19 cellular contexts compared by ENCODE assay signal in genomic region chr5:65821966-65822365, GRCh38.
DNase-seq lines count a peak whose midpoint lies in the region; ATAC-seq and TF ChIP-seq lines count a peak whose summit lies in the region.
"Had no signal": no experiment of that assay in that cellular context is flagged by ENCODE, and none has a peak within 500 bp of the region (broad histone marks: within the 10 kb centered on the region; RNA-seq: fewer than 3 reads in every experiment).

No MANE protein-coding gene starts in this region.

- H3K36me3 ChIP-seq in esophagus muscularis mucosa: peaks cover 0 to 7% (median 0%) of the 10 kb centered on the region in 4 donors
- no peaks in the 10 kb centered on the region for H3K36me3 ChIP-seq in Peyer's patch
- H3K36me3 ChIP-seq: lower lobe of right lung had no signal

- intact Hi-C loops in esophagus muscularis mucosa (cut with DNase I): no loop called here

- TF ChIP-seq CTCF in esophagus muscularis mucosa (IDR thresholded peaks at IDR 0.05) (no peak), Peyer's patch (IDR thresholded peaks at IDR 0.05) (no peak)

- no peak for TF ChIP-seq POLR2A in esophagus muscularis mucosa (IDR thresholded peaks at IDR 0.05; ENCODE audit: low read depth)
- TF ChIP-seq POLR2A in Peyer's patch (IDR thresholded peaks at IDR 0.05): no peak

- TF ChIP-seq EP300 in esophagus muscularis mucosa (IDR thresholded peaks at IDR 0.05): no peak

- ATAC-seq in GM19324 (IDR thresholded peaks at IDR 0.05; ENCODE audit: low FRiP score, unreplicated experiment) (peak; percentile 52), HG02885 (IDR thresholded peaks at IDR 0.05; ENCODE audit: poor library complexity, unreplicated experiment) (peak; percentile 45), left lobe of liver (no peak)
- ATAC-seq: activated T-cell treated with anti-CD3 and anti-CD28 coated beads, Interleukin-2, amount 50 U/mL, for 4 hours; effector memory CD8-positive, alpha-beta T cell; lower lobe of right lung; sciatic nerve had no signal

- H3K4me3 ChIP-seq in esophagus muscularis mucosa: no peak overlapping the region
- H3K4me3 ChIP-seq in Peyer's patch: no peak overlapping the region
- H3K4me3 ChIP-seq: lower lobe of right lung, tibial artery had no signal

- H3K27me3 ChIP-seq in esophagus muscularis mucosa (no peaks in the 10 kb centered on the region), Peyer's patch (no peaks in the 10 kb centered on the region)
- H3K27me3 ChIP-seq: tibial artery had no signal

- 85% methylated on average over 4 of the region's 4 CpGs for WGBS in esophagus muscularis mucosa

- H3K4me1 ChIP-seq in esophagus muscularis mucosa (no peaks in the 10 kb centered on the region), Peyer's patch (peaks cover 0 to 19% (median 4%) of the 10 kb centered on the region in 4 donors)
- H3K4me1 ChIP-seq: lower lobe of right lung, tibial artery had no signal

- H3K27ac ChIP-seq in angular gyrus (ENCODE audit: low read depth, low read length): peak overlapping the region; percentile 17
- no peak overlapping the region for H3K27ac ChIP-seq in esophagus muscularis mucosa (replicated peaks in 1 of 4)
- peak overlapping the region in 2 of 4 donors; percentile 2 to 74 for H3K27ac ChIP-seq in Peyer's patch
- H3K27ac ChIP-seq: lower lobe of right lung, tibial artery had no signal

- DNase-seq in superior temporal gyrus (ENCODE audit: extremely low spot score) (peak; percentile 57), esophagus muscularis mucosa (ENCODE audit: extremely low spot score) (no peak), Peyer's patch (no peak), left lobe of liver (ENCODE audit: low spot score) (no peak)
- DNase-seq: activated CD4-positive, CD25-positive, alpha-beta regulatory T cell treated with anti-CD3 and anti-CD28 coated beads, Interleukin-2, amount 50 U/mL, for 72 hours; activated naive CD4-positive, alpha-beta T cell treated with anti-CD3 and anti-CD28 coated beads, Interleukin-2, amount 10 ng/mL, durations not matched to agents 7 days and 5 days; activated T-cell treated with anti-CD3 and anti-CD28 coated beads, Interleukin-2, amount 50 U/mL, for 4 hours; COR-L47; effector memory CD8-positive, alpha-beta T cell; glutamatergic neuron; lower lobe of right lung; NCI-H1694; NCI-H82; stimulated activated naive CD4-positive, alpha-beta T cell; tibial artery had no signal

- H3K9me3 ChIP-seq in esophagus muscularis mucosa (no peaks in the 10 kb centered on the region), Peyer's patch (no peaks in the 10 kb centered on the region)
- H3K9me3 ChIP-seq: lower lobe of right lung, tibial artery had no signal
